Comparison of ENCODE assay signal across 8 cellular contexts in the genomic region with DNA sequence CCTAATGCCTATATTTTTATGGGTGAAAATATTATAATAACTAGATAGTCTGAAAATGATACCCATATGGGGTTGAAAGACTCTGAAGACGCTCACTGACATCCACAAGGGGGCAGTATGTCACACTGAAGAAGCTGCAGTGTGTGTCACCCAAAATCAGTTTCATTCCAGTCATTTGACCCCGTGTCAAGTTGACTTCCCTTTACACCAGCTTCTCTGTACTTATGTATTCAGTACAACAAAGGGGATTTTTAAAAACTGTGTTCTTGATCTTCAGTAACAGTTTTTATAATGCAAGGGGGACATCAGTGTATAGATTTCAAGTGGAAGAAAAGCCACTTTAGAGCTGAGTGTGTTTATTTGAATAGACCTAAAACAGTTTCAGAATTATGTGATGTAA. TPM values are rescaled to one million over a fixed set of nuclear protein-coding genes. Genes with fewer than 3 reads are reported as not detected.
DNase-seq lines count a peak whose midpoint lies in the region; ATAC-seq lines count a peak whose summit lies in the region.

No MANE protein-coding gene starts in this region.

- peaks cover 6% of the 10 kb centered on the region in 2 donors for H3K27me3 Mint-ChIP-seq in effector memory CD8-positive, alpha-beta T cell
- H3K27me3 Mint-ChIP-seq in naive B cell = peaks cover 0 to 12% (median 6%) of the 10 kb centered on the region in 3 donors

- DNase-seq in Ammon's horn (ENCODE audit: low spot score) (peak; percentile 81), NCI-H1694 treated with DMSO at 0.1 percent for 48 hours (lab: John Stamatoyannopoulos, UW) (peak; percentile 29), naive B cell (peak; percentile 36)
- DNase-seq in activated CD4-positive, alpha-beta T cell treated with anti-CD3 and anti-CD28 coated beads for 4 hours = peak; percentile 40 to 47
- DNase-seq in effector memory CD8-positive, alpha-beta T cell = peak; percentile 39 to 46 (median 39)
- DNase-seq in stimulated activated naive CD8-positive, alpha-beta T cell treated with anti-CD3 and anti-CD28 coated beads, Interleukin-15, Interleukin-2, amounts not matched to agents 100 U/mL and 50 U/mL, for 24 hours = peak; percentile 63

- no peak overlapping the region for H3K27ac Mint-ChIP-seq in effector memory CD8-positive, alpha-beta T cell
- H3K27ac Mint-ChIP-seq in naive B cell = peak overlapping the region in 1 of 6 donors; percentile 39

- peaks cover 2 to 3% of the 10 kb centered on the region in 2 donors for H3K4me1 Mint-ChIP-seq in effector memory CD8-positive, alpha-beta T cell (ENCODE audit: low read depth in 2 of 2)
- H3K4me1 Mint-ChIP-seq in naive B cell = peaks cover 0 to 4% (median 0%) of the 10 kb centered on the region in 3 donors

- H3K4me3 Mint-ChIP-seq in effector memory CD8-positive, alpha-beta T cell = peak overlapping the region in 1 of 2 donors; percentile 11
- no peak overlapping the region for H3K4me3 Mint-ChIP-seq in naive B cell

- H3K9me3 Mint-ChIP-seq in effector memory CD8-positive, alpha-beta T cell = no peaks in the 10 kb centered on the region
- no peaks in the 10 kb centered on the region for H3K9me3 Mint-ChIP-seq in naive B cell

- ATAC-seq in GM18517 (IDR thresholded peaks at IDR 0.05; ENCODE audit: unreplicated experiment) (peak; percentile 75), HG02943 (IDR thresholded peaks at IDR 0.05; ENCODE audit: low read depth, unreplicated experiment) (peak; percentile 71), naive B cell (ENCODE audit: low read depth in 2 of 2) (peak; percentile 87 to 88)
- peak; percentile 74 for ATAC-seq in effector memory CD8-positive, alpha-beta T cell (replicated peaks)
- peak; percentile 91 for ATAC-seq in stimulated activated naive CD8-positive, alpha-beta T cell treated with anti-CD3 and anti-CD28 coated beads, Interleukin-15, Interleukin-2, amounts not matched to agents 100 U/mL and 50 U/mL, for 24 hours

- no peaks in the 10 kb centered on the region for H3K36me3 Mint-ChIP-seq in effector memory CD8-positive, alpha-beta T cell (ENCODE audit: insufficient read depth)
- H3K36me3 Mint-ChIP-seq in naive B cell = no peaks in the 10 kb centered on the region

RNA-seq across cellular contexts. Expression of a gene that starts 19.3 kb away (rescaled TPM):
- not detected for polyA plus RNA-seq in naive B cell (ENCODE audit: low read depth in 6 of 6)

Comparison
In these comparisons a context has a peak if more than half of its experiments do, and no peak if none do; other contexts are left out.
1. Peak in every context shown above with its lines: DNase-seq and ATAC-seq.
2. DNase-seq: peak in every context shown above with its lines; median percentile 81 in Ammon's horn; 63 in stimulated activated naive CD8-positive, alpha-beta T cell treated with anti-CD3 and anti-CD28 coated beads, Interleukin-15, Interleukin-2, amounts not matched to agents 100 U/mL and 50 U/mL, for 24 hours; 44 in activated CD4-positive, alpha-beta T cell treated with anti-CD3 and anti-CD28 coated beads for 4 hours; 39 in effector memory CD8-positive, alpha-beta T cell; 36 in naive B cell; 29 in NCI-H1694 treated with DMSO at 0.1 percent for 48 hours.